16 cellular contexts compared by ENCODE assay signal in genomic region chr12:108394196-108394595, GRCh38. TPM values are rescaled to one million over a fixed set of nuclear protein-coding genes. Genes with fewer than 3 reads are reported as not detected.
A peak's percentile ranks its signal among the peaks of the same experiment; 100 is the strongest.
DNase-seq lines count a peak whose midpoint lies in the region; ATAC-seq, FAIRE-seq and TF ChIP-seq lines count a peak whose summit lies in the region.
"Had no signal": no experiment of that assay in that cellular context is flagged by ENCODE, and none has a peak within 500 bp of the region (broad histone marks: within the 10 kb centered on the region; RNA-seq: fewer than 3 reads in every experiment).

No MANE protein-coding gene starts in this region.

- H3K4ac ChIP-seq in H1 (replicated peaks; ENCODE audit: insufficient read length, low read depth, low read length), result no peak overlapping the region

- H3K36me3 Mint-ChIP-seq in neural progenitor cell (no peaks in the 10 kb centered on the region), Caco-2 (ENCODE audit: insufficient read depth, unreplicated experiment) (no peaks in the 10 kb centered on the region)

- POLR2A ChIA-PET in H1 (lab: Charles Lee; ENCODE audit: partially characterized antibody) (no interaction called here), Caco-2 (lab: Charles Lee) (no interaction called here)

- H3K4me1 ChIP-seq in H1 (replicated peaks in 1 of 4; ENCODE audit: control insufficient read depth in 3 of 4, insufficient read depth in 4 of 4, low read length in 3 of 4), result peaks cover 0 to 8% (median 3%) of the 10 kb centered on the region in 4 experiments; a peak in 4 of 7 replicates
- peaks cover 17% of the 10 kb centered on the region for H3K4me1 ChIP-seq in neural progenitor cell
- H3K4me1 ChIP-seq in esophagus squamous epithelium, result peaks cover 0 to 8% (median 0%) of the 10 kb centered on the region in 3 donors
- no peaks in the 10 kb centered on the region for H3K4me1 ChIP-seq in Caco-2

- no peak overlapping the region; the same call in 1 of the 2 replicates for H2BK15ac ChIP-seq in H1 (ENCODE audit: low read length)

- no peak overlapping the region for H3K18ac ChIP-seq in H1 (ENCODE audit: extremely low read depth, low read length)

- H4K8ac ChIP-seq in H1 (ENCODE audit: extremely low read depth, insufficient read depth, low read length), result no peak overlapping the region

- H3F3A ChIP-seq in neural progenitor cell (ENCODE audit: low read depth), result peaks cover 17% of the 10 kb centered on the region

- FAIRE-seq in H1 (lab: Jason Lieb, UNC), result no peak
- FAIRE-seq: GM18507, HTR-8/SVneo had no signal

- intact Hi-C loops in esophagus squamous epithelium (cut with DNase I), result no loop called here
- intact Hi-C loops in Caco-2 (cut with micrococcal nuclease; ENCODE audit: unreplicated experiment), result no loop called here

- H3K27ac ChIP-seq in H1 (ENCODE audit: low read depth, low read length), result no peak overlapping the region
- no peak overlapping the region for H3K27ac ChIP-seq in neural progenitor cell
- H3K27ac ChIP-seq in esophagus squamous epithelium, result peak overlapping the region in 1 of 4 donors; percentile 19

- H3K79me2 ChIP-seq in H1 (ENCODE audit: control insufficient read depth in 1 of 2, insufficient read depth in 2 of 2, low read length in 2 of 2), result no peaks in the 10 kb centered on the region
- H3K79me2 ChIP-seq in neural progenitor cell (ENCODE audit: low read depth), result no peaks in the 10 kb centered on the region

- H3K9me3 ChIP-seq in H1 (ENCODE audit: insufficient read depth in 2 of 2, low read depth in 1 of 2, low read length in 1 of 2) (no peaks in the 10 kb centered on the region), neural progenitor cell (ENCODE audit: low read depth) (no peaks in the 10 kb centered on the region), esophagus squamous epithelium (no peaks in the 10 kb centered on the region), Caco-2 (no peaks in the 10 kb centered on the region)

- no peak overlapping the region for H3K9ac ChIP-seq in H1 (replicated peaks in 1 of 4; ENCODE audit: extremely low read depth in 1 of 4, low read depth in 3 of 4, low read length in 3 of 4)
- H3K9ac ChIP-seq in neural progenitor cell, result no peak overlapping the region

- H2BK120ac ChIP-seq in H1 (replicated peaks; ENCODE audit: low read depth, low read length), result no peak overlapping the region

- TF ChIP-seq POLR2A in H1 (IDR thresholded peaks at IDR 0.05; ENCODE audit: control extremely low read depth in 1 of 2, low read depth in 2 of 2, low read length in 2 of 2) (no peak), esophagus squamous epithelium (IDR thresholded peaks at IDR 0.05) (no peak)

- no peaks in the 10 kb centered on the region for H3K27me3 ChIP-seq in H1 (replicated peaks in 1 of 4; ENCODE audit: control insufficient read depth in 3 of 4, extremely low read depth in 1 of 4, insufficient read depth in 3 of 4, low read length in 3 of 4)
- no peaks in the 10 kb centered on the region for H3K27me3 ChIP-seq in neural progenitor cell
- H3K27me3 ChIP-seq in esophagus squamous epithelium, result peaks cover 0 to 4% (median 0%) of the 10 kb centered on the region in 4 donors
- no peaks in the 10 kb centered on the region for H3K27me3 ChIP-seq in Caco-2 (replicated peaks; ENCODE audit: control insufficient read depth, insufficient read depth, low read length)

- H2AFZ ChIP-seq in H1 (ENCODE audit: low read length) (no peak overlapping the region), neural progenitor cell (replicated peaks) (no peak overlapping the region)

- H3K27ac Mint-ChIP-seq in neural progenitor cell (peak overlapping the region; percentile 25), Caco-2 (ENCODE audit: unreplicated experiment) (no peak overlapping the region)
- H3K27ac Mint-ChIP-seq: activated CD8-positive, alpha-beta T cell treated with anti-CD3 and anti-CD28 coated beads for 36 hours had no signal

- H3K56ac ChIP-seq in H1 (replicated peaks; ENCODE audit: insufficient read length, low read depth, low read length), result no peak overlapping the region

- H3K4me2 ChIP-seq in H1 (ENCODE audit: insufficient read depth in 1 of 2, low read depth in 2 of 2, low read length in 2 of 2), result no peak overlapping the region
- no peak overlapping the region for H3K4me2 ChIP-seq in neural progenitor cell

- H3K79me1 ChIP-seq in H1 (ENCODE audit: low read depth, low read length), result no peaks in the 10 kb centered on the region

- H3K36me3 ChIP-seq in H1 (ENCODE audit: control insufficient read depth in 2 of 4, insufficient read depth in 4 of 4, low read length in 3 of 4), result no peaks in the 10 kb centered on the region
- no peaks in the 10 kb centered on the region for H3K36me3 ChIP-seq in neural progenitor cell
- H3K36me3 ChIP-seq in esophagus squamous epithelium, result no peaks in the 10 kb centered on the region
- H3K36me3 ChIP-seq in Caco-2 (ENCODE audit: control insufficient read depth, insufficient read depth, low read length), result no peaks in the 10 kb centered on the region

- H3K4me1 Mint-ChIP-seq in neural progenitor cell, result peaks cover 2% of the 10 kb centered on the region
- no peaks in the 10 kb centered on the region for H3K4me1 Mint-ChIP-seq in Caco-2 (ENCODE audit: low read depth, unreplicated experiment)

- H4K20me1 ChIP-seq in H1 (replicated peaks in 1 of 2; ENCODE audit: control insufficient read depth in 1 of 2, insufficient read depth in 2 of 2, low read length in 2 of 2), result peaks cover 0 to 4% of the 10 kb centered on the region in 2 experiments
- no peaks in the 10 kb centered on the region for H4K20me1 ChIP-seq in neural progenitor cell (ENCODE audit: low read depth)

- H3K23ac ChIP-seq in H1 (ENCODE audit: insufficient read length), result no peak overlapping the region

- WGBS in H1 (ENCODE audit: extremely low coverage in 1 of 2, insufficient coverage in 1 of 2, insufficient read length in 1 of 2, insufficient replicate concordance in 2 of 2, low coverage in 1 of 2, low lambda C conversion rate in 2 of 2, missing lambda C conversion rate in 1 of 2), 2 experiments, result 85% methylated on average over 5 of the region's 5 CpGs; no CpG with 5 or more reads in 1 of the 2 experiments
- 29 to 60% methylated on average over 2 to 5 of the region's 5 CpGs for WGBS in esophagus squamous epithelium, 2 donors

- H3K9me3 Mint-ChIP-seq in neural progenitor cell (no peaks in the 10 kb centered on the region), Caco-2 (ENCODE audit: unreplicated experiment) (no peaks in the 10 kb centered on the region)

- H2BK5ac ChIP-seq in H1 (ENCODE audit: low read depth, low read length), result no peak overlapping the region

- CTCF ChIA-PET in H1 (lab: Charles Lee; ENCODE audit: partially characterized antibody), result interaction anchor here (1.6 kb wide), 1 partner anchor 101 kb away, joined by 6 read pairs; no protein-coding TSS in a partner anchor
- CTCF ChIA-PET in Caco-2 (lab: Charles Lee), result interaction anchor here (0.6 kb wide), 1 partner anchor 70 kb away, joined by 3 read pairs; no protein-coding TSS in a partner anchor

- H3K27me3 Mint-ChIP-seq in neural progenitor cell (ENCODE audit: insufficient read depth, low read depth) (peaks cover 5% of the 10 kb centered on the region), Caco-2 (ENCODE audit: insufficient read depth, unreplicated experiment) (peaks cover 6% of the 10 kb centered on the region)

- H3K4me3 Mint-ChIP-seq in neural progenitor cell (no peak overlapping the region), Caco-2 (ENCODE audit: unreplicated experiment) (no peak overlapping the region)
- H3K4me3 Mint-ChIP-seq: activated CD8-positive, alpha-beta T cell treated with anti-CD3 and anti-CD28 coated beads for 36 hours; naive thymus-derived CD8-positive, alpha-beta T cell had no signal

- TF ChIP-seq RAD21 in H1 (IDR thresholded peaks at IDR 0.05 in 1 of 2, conservative IDR thresholded peaks at IDR 0.05 in 1 of 2; ENCODE audit: low read depth in 2 of 2, low read length in 2 of 2), result no peak

- H2BK12ac ChIP-seq in H1 (ENCODE audit: low read depth, low read length), result peak overlapping the region; percentile 29; the same call in 1 of the 2 replicates

- BruUV-seq in Caco-2 (replicated peaks; lab: Mats Ljungman, UMichigan), result no TSS peak

- peaks cover 6% of the 10 kb centered on the region; the same call in 1 of the 2 replicates for H3K23me2 ChIP-seq in H1 (ENCODE audit: low read depth, low read length)

- TF ChIP-seq CTCF in AG09309 (IDR thresholded peaks at IDR 0.05; ENCODE audit: control insufficient read depth, insufficient read depth, low read depth, low read length, missing control alignments) (no peak), H1 (IDR thresholded peaks at IDR 0.05; ENCODE audit: control extremely low read depth in 1 of 3, insufficient read depth in 1 of 3, low read depth in 1 of 3, low read length in 3 of 3) (no peak), neural progenitor cell (IDR thresholded peaks at IDR 0.05) (no peak), esophagus squamous epithelium (IDR thresholded peaks at IDR 0.05) (no peak), Caco-2 (IDR thresholded peaks at IDR 0.05; ENCODE audit: insufficient read depth in 1 of 2, low read depth in 1 of 2, low read length in 1 of 2, severe bottlenecking in 1 of 2, unreplicated experiment in 1 of 2) (no peak)

- DNase-seq in AG09309 (ENCODE audit: low read depth) (peak; percentile 65), NCI-H187 (lab: John Stamatoyannopoulos, UW) (peak; percentile 30 to 69), H1 (ENCODE audit: low read depth in 1 of 2, low spot score in 2 of 2) (no peak), neural progenitor cell (ENCODE audit: low spot score) (no peak), esophagus squamous epithelium (lab: John Stamatoyannopoulos, UW) (no peak), GM19238 (ENCODE audit: insufficient read length, low spot score) (no peak), Caco-2 (no peak)
- DNase-seq: activated CD8-positive, alpha-beta T cell treated with anti-CD3 and anti-CD28 coated beads for 36 hours; activated naive CD4-positive, alpha-beta T cell treated with Interleukin-2 at 50 U/mL for 16 hours; central memory CD4-positive, alpha-beta T cell; naive thymus-derived CD8-positive, alpha-beta T cell; stimulated activated CD4-positive, alpha-beta T cell treated with anti-CD3 and anti-CD28 coated beads, Interleukin-12 subunit alpha, Interleukin-12 subunit beta, amount 100 ng/mL, for 4 hours had no signal

- no peak overlapping the region for H4K5ac ChIP-seq in H1 (ENCODE audit: insufficient read length, low read depth, low read length)

- ATAC-seq in GM18520 (IDR thresholded peaks at IDR 0.05; ENCODE audit: unreplicated experiment), result no peak
- ATAC-seq: activated CD8-positive, alpha-beta T cell treated with anti-CD3 and anti-CD28 coated beads for 36 hours; esophagus mucosa; naive thymus-derived CD8-positive, alpha-beta T cell had no signal

- H3K14ac ChIP-seq in H1 (ENCODE audit: insufficient read length), result no peak overlapping the region

- no peak for TF ChIP-seq EP300 in H1 (IDR thresholded peaks at IDR 0.05; ENCODE audit: borderline replicate concordance in 1 of 2, low read depth in 2 of 2, low read length in 2 of 2)

- no peak overlapping the region for H3K4me3 ChIP-seq in AG09309 (ENCODE audit: control insufficient read depth, low read depth, low read length)
- no peak overlapping the region for H3K4me3 ChIP-seq in H1 (ENCODE audit: extremely low read depth in 1 of 4, insufficient read depth in 2 of 4, low read depth in 3 of 4, low read length in 4 of 4)
- no peak overlapping the region for H3K4me3 ChIP-seq in neural progenitor cell
- no peak overlapping the region for H3K4me3 ChIP-seq in esophagus squamous epithelium
- no peak overlapping the region for H3K4me3 ChIP-seq in Caco-2 (ENCODE audit: low read depth, low read length)

- no peak overlapping the region for H2AK5ac ChIP-seq in H1 (ENCODE audit: low read depth, low read length)

- H4K91ac ChIP-seq in H1 (replicated peaks; ENCODE audit: insufficient read length, low read length), result no peak overlapping the region

- no peak overlapping the region for H2BK20ac ChIP-seq in H1 (ENCODE audit: low read length)

RNA-seq across cellular contexts. Expression of gene CMKLR1, which starts 55.1 kb away (rescaled TPM):
- 1.7 and 2.1 TPM in 2 replicates for total RNA-seq in H1 (2021; fragmentation: NEBNext Ultra II Directional; extraction: Animal tissue kit (Norgen Biotek cat#: 25700))
- 2.8 and 2.9 TPM in 2 replicates for polyA plus RNA-seq in H1 (2011; rRNA removed)
- 1.3 TPM for polyA plus RNA-seq in H1 (2011; cell fraction: cytosol; rRNA removed)
- polyA plus RNA-seq in H1 (2011; cell fraction: nucleus; rRNA removed), result 1.8 TPM
- 0.69 to 2.0 TPM (median 1.2 TPM) in 4 replicates for polyA plus RNA-seq in H1 (2012, experiment 1 of 2)
- polyA plus RNA-seq in H1 (2012, experiment 2 of 2), result 0.59 TPM
- 1.4 TPM for polyA plus RNA-seq in H1 (2013, experiment 1 of 2)
- 1.7 TPM for polyA plus RNA-seq in H1 (2013, experiment 2 of 2)
- 10.8 and 12.2 TPM in 2 replicates for polyA minus RNA-seq in H1 (2011; rRNA and poly(A)+ RNA removed)
- 0.81 TPM for polyA minus RNA-seq in H1 (2011; cell fraction: cytosol; rRNA and poly(A)+ RNA removed)
- 1.7 TPM for polyA minus RNA-seq in H1 (2011; cell fraction: nucleus; rRNA and poly(A)+ RNA removed)
- total RNA-seq in neural progenitor cell (ENCODE audit: low replicate concordance), result 0.09 TPM in 1 of 2 replicates, not detected in the other
- 1 to 10 TPM in 2 of 4 donors, under 1 TPM in 2; 0.19 to 5.7 (median 2.5) TPM for total RNA-seq in esophagus squamous epithelium
- not detected in 2 replicates for total RNA-seq in Caco-2 (2022)
- total RNA-seq: activated CD8-positive, alpha-beta T cell treated with anti-CD3 and anti-CD28 coated beads for 36 hours had no signal

Comparison
In these comparisons a context has a peak if more than half of its experiments do, and no peak if none do; other contexts are left out.
1. DNase-seq: peak in AG09309 (single experiment) and NCI-H187 (2 of 2); none in H1 (0 of 2), neural progenitor cell (single experiment), esophagus squamous epithelium (single experiment), GM19238 (single experiment) and Caco-2 (0 of 2).